9 cellular contexts compared by ENCODE assay signal in genomic region chr3:50570508-50571279, GRCh38. TPM values are rescaled to one million over a fixed set of nuclear protein-coding genes. Genes with fewer than 3 reads are reported as not detected.
DNase-seq lines count a peak whose midpoint lies in the region; ATAC-seq and TF ChIP-seq lines count a peak whose summit lies in the region.
"Had no signal": no experiment of that assay in that cellular context is flagged by ENCODE, and none has a peak within 500 bp of the region (broad histone marks: within the 10 kb centered on the region; RNA-seq: fewer than 3 reads in every experiment).

No MANE protein-coding gene starts in this region.

- no peak for ATAC-seq in SK-N-SH treated with all-trans-retinoic acid at 6 μM for 48 hours
- no peak for ATAC-seq in T-helper 17 cell
- ATAC-seq in GM19452 (IDR thresholded peaks at IDR 0.05; ENCODE audit: unreplicated experiment): no peak
- no peak for ATAC-seq in GM21529 (IDR thresholded peaks at IDR 0.05; ENCODE audit: unreplicated experiment)
- ATAC-seq in HG02970 (IDR thresholded peaks at IDR 0.05; ENCODE audit: low FRiP score, unreplicated experiment): no peak

- no peaks in the 10 kb centered on the region for H3F3A ChIP-seq in SK-N-SH (replicated peaks; ENCODE audit: insufficient read depth)

- CTCF ChIA-PET in SK-N-SH (lab: Yijun Ruan, JAX): interaction anchor here (0.7 to 31.2 kb wide), 16 partner anchors 8 to 816 kb away, joined by 3 to 648 read pairs (median 4); partner anchors contain the start of genes CISH, DOCK3 and MAPKAPK3

- H4K20me1 ChIP-seq in SK-N-SH (ENCODE audit: insufficient read depth): no peaks in the 10 kb centered on the region
- no peaks in the 10 kb centered on the region for H4K20me1 ChIP-seq in fibroblast of lung (ENCODE audit: control insufficient read depth, extremely low read depth, insufficient read depth, low read length)

- H3K9me2 ChIP-seq in SK-N-SH: no peaks in the 10 kb centered on the region

- H3K27me3 Mint-ChIP-seq in T-helper 17 cell: no peaks in the 10 kb centered on the region

- peak overlapping the region; percentile 71 to 81 for H3K4me3 ChIP-seq in SK-N-SH (ENCODE audit: low read depth in 2 of 2, low read length in 1 of 2)
- peak overlapping the region in 2 of 4 experiments; percentile 95 to 98 for H3K4me3 ChIP-seq in fibroblast of lung (replicated peaks in 1 of 4; ENCODE audit: control extremely low read depth in 1 of 4, insufficient read depth in 1 of 4, low read depth in 3 of 4, low read length in 4 of 4)
- peak overlapping the region in 2 of 3 donors; percentile 17 to 100 for H3K4me3 ChIP-seq in skeletal muscle tissue (ENCODE audit: low read length in 3 of 3)

- no peaks in the 10 kb centered on the region for H3K36me3 Mint-ChIP-seq in T-helper 17 cell (ENCODE audit: low read depth)

- peaks cover 9% of the 10 kb centered on the region for H3K79me2 ChIP-seq in SK-N-SH (ENCODE audit: insufficient read depth)
- peaks cover 7% of the 10 kb centered on the region for H3K79me2 ChIP-seq in fibroblast of lung (ENCODE audit: control insufficient read depth, insufficient read depth, low read length)

- 81% methylated on average over 5 of the region's 5 CpGs for WGBS in SK-N-SH (ENCODE audit: low lambda C conversion rate)

- H2AFZ ChIP-seq in SK-N-SH (ENCODE audit: low read depth): no peak overlapping the region
- H2AFZ ChIP-seq in fibroblast of lung (ENCODE audit: low read length): no peak overlapping the region

- no peak for TF ChIP-seq CTCF in SK-N-SH (IDR thresholded peaks at IDR 0.05)
- no peak for TF ChIP-seq CTCF in fibroblast of lung (conservative IDR thresholded peaks at IDR 0.05 in 1 of 2, IDR thresholded peaks at IDR 0.05 in 1 of 2; ENCODE audit: low read depth in 1 of 2, low read length in 2 of 2)

- no peaks in the 10 kb centered on the region for H3K9me3 ChIP-seq in SK-N-SH
- no peaks in the 10 kb centered on the region for H3K9me3 ChIP-seq in T-helper 17 cell (ENCODE audit: control insufficient read depth, low read length, poor library complexity, severe bottlenecking)
- H3K9me3 ChIP-seq in fibroblast of lung (ENCODE audit: control insufficient read depth, insufficient read depth, low read depth, low read length): no peaks in the 10 kb centered on the region
- H3K9me3 ChIP-seq in skeletal muscle tissue (ENCODE audit: control insufficient read depth in 3 of 3, low read length in 3 of 3): no peaks in the 10 kb centered on the region

- no peak for TF ChIP-seq EP300 in SK-N-SH (IDR thresholded peaks at IDR 0.05; ENCODE audit: borderline replicate concordance in 1 of 2, low read depth in 1 of 2, low read length in 1 of 2)

- peak overlapping the region; percentile 83; the same call in 1 of the 2 replicates for H3K9ac ChIP-seq in SK-N-SH
- no peak overlapping the region for H3K9ac ChIP-seq in fibroblast of lung (ENCODE audit: insufficient read depth, low read length)
- peak overlapping the region in 2 of 3 donors; percentile 94 to 95 for H3K9ac ChIP-seq in skeletal muscle tissue (ENCODE audit: low read depth in 1 of 3, low read length in 3 of 3)

- H3K36me3 ChIP-seq in SK-N-SH (replicated peaks in 1 of 2; ENCODE audit: control insufficient read depth in 1 of 2, insufficient read depth in 2 of 2, low read length in 1 of 2) (peaks cover 4 to 12% of the 10 kb centered on the region in 2 experiments), fibroblast of lung (ENCODE audit: control insufficient read depth, insufficient read depth, low read length) (peaks cover 7% of the 10 kb centered on the region), skeletal muscle tissue (ENCODE audit: control insufficient read depth in 3 of 3, insufficient read depth in 3 of 3, low read length in 3 of 3) (peaks cover 3 to 13% (median 11%) of the 10 kb centered on the region in 3 donors)

- no peak for TF ChIP-seq RAD21 in SK-N-SH (IDR thresholded peaks at IDR 0.05; ENCODE audit: low read length)

- POLR2A ChIA-PET in SK-N-SH (lab: Yijun Ruan, JAX): interaction anchor here (0.8 to 2.6 kb wide), 4 partner anchors 11 to 815 kb away, joined by 3 to 23 read pairs (median 8); partner anchors contain the start of gene MANF

- no peaks in the 10 kb centered on the region for H3K27me3 ChIP-seq in SK-N-SH (ENCODE audit: insufficient read depth)
- no peaks in the 10 kb centered on the region for H3K27me3 ChIP-seq in fibroblast of lung (ENCODE audit: control insufficient read depth, insufficient read depth, low read length)
- H3K27me3 ChIP-seq in skeletal muscle tissue (ENCODE audit: control insufficient read depth in 3 of 3, insufficient read depth in 3 of 3, low read length in 3 of 3): no peaks in the 10 kb centered on the region

- H3K4me1 ChIP-seq in SK-N-SH (ENCODE audit: control insufficient read depth in 1 of 2, insufficient read depth in 2 of 2, low read depth in 1 of 2, low read length in 1 of 2): peaks cover 0 to 22% of the 10 kb centered on the region in 2 experiments; a peak in 1 of 4 replicates
- peaks cover 5% of the 10 kb centered on the region for H3K4me1 ChIP-seq in fibroblast of lung (ENCODE audit: control insufficient read depth, extremely low read depth, insufficient read depth, low read length)
- peaks cover 36 to 62% (median 40%) of the 10 kb centered on the region in 3 donors for H3K4me1 ChIP-seq in skeletal muscle tissue (ENCODE audit: control insufficient read depth in 3 of 3, insufficient read depth in 3 of 3, low read length in 3 of 3)

- peaks cover 62% of the 10 kb centered on the region for H3K4me1 Mint-ChIP-seq in T-helper 17 cell

- H3K4me2 ChIP-seq in SK-N-SH: peak overlapping the region; percentile 92
- peak overlapping the region; percentile 93 for H3K4me2 ChIP-seq in fibroblast of lung (ENCODE audit: extremely low read depth, insufficient read depth, low read length)

- H3K27ac ChIP-seq in SK-N-SH (ENCODE audit: low read depth in 2 of 2, low read length in 1 of 2) (no peak overlapping the region), fibroblast of lung (ENCODE audit: insufficient read depth, low read length) (no peak overlapping the region), skeletal muscle tissue (ENCODE audit: low read depth, low read length) (no peak overlapping the region)

- H3K27ac Mint-ChIP-seq in T-helper 17 cell: peak overlapping the region; percentile 92

- no peak for DNase-seq in SK-N-SH
- no peak for DNase-seq in T-helper 17 cell
- no peak for DNase-seq in fibroblast of lung (ENCODE audit: low read depth in 2 of 2)
- DNase-seq: stimulated activated CD4-positive, alpha-beta T cell treated with anti-CD3 and anti-CD28 coated beads, Interleukin-4, amount 100 ng/mL, for 4 hours had no signal

- peak overlapping the region; percentile 94 for H3K4me3 Mint-ChIP-seq in T-helper 17 cell

TF ChIP-seq in SK-N-SH, 30 proteins besides CTCF, POLR2A, EP300 and RAD21 (continues in another document):
- TF ChIP-seq MEF2A (IDR thresholded peaks at IDR 0.05; ENCODE audit: borderline replicate concordance, low read depth) (no peak), GABPA (IDR thresholded peaks at IDR 0.05; ENCODE audit: low read depth) (no peak), MAX (IDR thresholded peaks at IDR 0.05; ENCODE audit: low read depth) (no peak), TAF1 (IDR thresholded peaks at IDR 0.05; ENCODE audit: borderline replicate concordance, low read depth, low read length) (no peak)

TF ChIP-seq in SK-N-SH treated with all-trans-retinoic acid at 6 μM for 48 hours, 23 proteins besides CTCF, POLR2A, EP300 and RAD21 (continues in another document):
- TF ChIP-seq ARNTL (CRISPR knock-in tag; IDR thresholded peaks at IDR 0.05; ENCODE audit: borderline replicate concordance, low read depth) (no peak), PPARA (CRISPR knock-in tag; IDR thresholded peaks at IDR 0.05; ENCODE audit: borderline replicate concordance) (no peak), ZNF565 (CRISPR knock-in tag; conservative IDR thresholded peaks at IDR 0.05; ENCODE audit: low read depth) (no peak), RARB (CRISPR knock-in tag; IDR thresholded peaks at IDR 0.05) (no peak), OSR1 (CRISPR knock-in tag; IDR thresholded peaks at IDR 0.05) (no peak), ESRRG (CRISPR knock-in tag; IDR thresholded peaks at IDR 0.05) (no peak)

RNA-seq across cellular contexts. Expression of gene HEMK1, which starts 1.4 kb away (rescaled TPM):
- polyA plus RNA-seq in SK-N-SH (2012; rRNA removed): 15.4 and 21.7 TPM in 2 replicates
- polyA plus RNA-seq in SK-N-SH (2012; cell fraction: cytosol; rRNA removed): 7.1 and 10.6 TPM in 2 replicates
- 82.8 and 88.7 TPM in 2 replicates for polyA plus RNA-seq in SK-N-SH (2012; cell fraction: nucleus; rRNA removed)
- total RNA-seq in T-helper 17 cell: 10 to 100 TPM; 22.7 to 25.1 TPM
- total RNA-seq in fibroblast of lung: 8.2 and 12.7 TPM in 2 replicates
- polyA plus RNA-seq in fibroblast of lung: 6.1 and 8.4 TPM in 2 replicates
- 11.9 and 14.5 TPM in 2 replicates for polyA plus RNA-seq in fibroblast of lung (2012)
- polyA minus RNA-seq in fibroblast of lung (ENCODE audit: low replicate concordance): 14.7 and 18.1 TPM in 2 replicates
- total RNA-seq in skeletal muscle tissue: 7.8 TPM

RNA-seq across cellular contexts. Expression of gene C3orf18, which starts 3.1 kb away (rescaled TPM):
- polyA plus RNA-seq in SK-N-SH (2012; rRNA removed) (19.7 and 27.2 TPM in 2 replicates), fibroblast of lung (8.7 and 9.4 TPM in 2 replicates)
- polyA plus RNA-seq in SK-N-SH (2012; cell fraction: cytosol; rRNA removed): 11.3 and 16.2 TPM in 2 replicates
- polyA plus RNA-seq in SK-N-SH (2012; cell fraction: nucleus; rRNA removed): 50.5 and 50.7 TPM in 2 replicates
- total RNA-seq in T-helper 17 cell (10 to 100 TPM; 15.0 to 17.1 TPM), fibroblast of lung (14.1 and 25.8 TPM in 2 replicates), skeletal muscle tissue (11.5 TPM)
- 8.9 and 10.1 TPM in 2 replicates for polyA plus RNA-seq in fibroblast of lung (2012)
- 13.2 and 18.4 TPM in 2 replicates for polyA minus RNA-seq in fibroblast of lung (ENCODE audit: low replicate concordance)

RNA-seq across cellular contexts. Expression of gene CISH, which starts 40.9 kb away (rescaled TPM):
- 2.0 and 2.6 TPM in 2 replicates for polyA plus RNA-seq in SK-N-SH (2012; rRNA removed)
- 1.2 and 1.8 TPM in 2 replicates for polyA plus RNA-seq in SK-N-SH (2012; cell fraction: cytosol; rRNA removed)
- polyA plus RNA-seq in SK-N-SH (2012; cell fraction: nucleus; rRNA removed): 3.7 TPM in 2 replicates
- 10 to 100 TPM; 28.3 to 63.4 TPM for total RNA-seq in T-helper 17 cell
- 0.99 and 1.0 TPM in 2 replicates for total RNA-seq in fibroblast of lung
- polyA plus RNA-seq in fibroblast of lung: 1.6 and 1.9 TPM in 2 replicates
- 2.4 and 2.7 TPM in 2 replicates for polyA plus RNA-seq in fibroblast of lung (2012)
- polyA minus RNA-seq in fibroblast of lung (ENCODE audit: low replicate concordance): 7.9 and 10.8 TPM in 2 replicates
- total RNA-seq in skeletal muscle tissue: 4.7 TPM

RNA-seq across cellular contexts. Expression of gene MAPKAPK3, which starts 46.3 kb away (rescaled TPM):
- polyA plus RNA-seq in SK-N-SH (2012; rRNA removed) (29.4 and 35.6 TPM in 2 replicates), fibroblast of lung (38.4 and 44.6 TPM in 2 replicates)
- 18.9 and 25.5 TPM in 2 replicates for polyA plus RNA-seq in SK-N-SH (2012; cell fraction: cytosol; rRNA removed)
- polyA plus RNA-seq in SK-N-SH (2012; cell fraction: nucleus; rRNA removed): 22.6 and 25.7 TPM in 2 replicates
- total RNA-seq in T-helper 17 cell (10 to 100 TPM; 44.7 to 49.2 TPM), fibroblast of lung (25.4 and 34.3 TPM in 2 replicates), skeletal muscle tissue (20.9 TPM)
- 34.2 and 38.7 TPM in 2 replicates for polyA plus RNA-seq in fibroblast of lung (2012)
- polyA minus RNA-seq in fibroblast of lung (ENCODE audit: low replicate concordance): 56.9 and 60.2 TPM in 2 replicates
